17 cellular contexts compared by ENCODE assay signal in the genomic region with DNA sequence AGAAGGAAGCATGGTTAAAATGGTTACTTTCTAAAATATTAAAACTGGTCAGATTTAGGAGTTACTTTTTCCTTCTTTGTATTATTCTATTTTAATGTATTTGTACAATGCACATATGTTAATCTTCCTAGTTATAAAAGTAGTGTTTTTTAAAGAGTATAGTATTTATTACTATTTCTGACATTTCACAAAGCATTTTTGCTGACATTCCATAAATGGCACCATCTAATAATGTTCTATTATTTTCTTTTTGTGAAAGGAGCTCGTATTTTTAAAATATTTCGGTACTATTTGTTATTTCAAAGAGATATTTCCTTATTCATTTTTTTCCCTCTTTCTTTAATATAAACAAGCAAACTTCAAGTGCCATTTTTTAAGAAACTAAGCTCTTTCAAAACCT. TPM values are rescaled to one million over a fixed set of nuclear protein-coding genes. Genes with fewer than 3 reads are reported as not detected.
DNase-seq lines count a peak whose midpoint lies in the region; ATAC-seq and TF ChIP-seq lines count a peak whose summit lies in the region.
"Had no signal": no experiment of that assay in that cellular context is flagged by ENCODE, and none has a peak within 500 bp of the region (broad histone marks: within the 10 kb centered on the region; RNA-seq: fewer than 3 reads in every experiment).

No MANE protein-coding gene starts in this region.

- intact Hi-C loops in activated CD4-positive, alpha-beta T cell treated with anti-CD3 and anti-CD28 coated beads for 36 hours (cut with DNase I, micrococcal nuclease), result no loop called here
- intact Hi-C loops in activated CD4-positive, alpha-beta T cell treated with anti-CD3 and anti-CD28 coated beads, Interleukin-2, amount 10 ng/mL, durations not matched to agents 24 days and 14 days (cut with micrococcal nuclease), result no loop called here
- intact Hi-C loops in natural killer cell (cut with micrococcal nuclease), result no loop called here

- DNase-seq in activated CD4-positive, alpha-beta T cell treated with anti-CD3 and anti-CD28 coated beads for 36 hours, result no peak
- DNase-seq in activated CD4-positive, alpha-beta T cell treated with anti-CD3 and anti-CD28 coated beads, Interleukin-2, amount 10 ng/mL, durations not matched to agents 24 days and 14 days, result no peak
- DNase-seq in natural killer cell, result no peak
- DNase-seq in hepatocyte (ENCODE audit: low spot score), result no peak
- no peak for DNase-seq in NCI-H2081 treated with DMSO at 0.1 percent for 48 hours (lab: John Stamatoyannopoulos, UW)
- DNase-seq: 8988T, DMS153, HFFc6, NCI-H187, NCI-H526 treated with DMSO at 0.1 percent for 48 hours, SHP77 had no signal

- peak overlapping the region in 7 of 11 experiments; percentile 1 to 70 (median 53); a peak in 10 of 22 replicates for H3K4me2 ChIP-seq in BLaER1 treated with 17β-estradiol and CSF1 and Interleukin-3, amounts not matched to agents 10 nM and 100 nM
- H3K4me2 ChIP-seq in hepatocyte, result no peak overlapping the region
- H3K4me2 ChIP-seq: BLaER1 had no signal

- peaks cover 8 to 96% (median 43%) of the 10 kb centered on the region in 11 experiments; a peak in 19 of 22 replicates for H4K20me1 ChIP-seq in BLaER1 treated with 17β-estradiol and CSF1 and Interleukin-3, amounts not matched to agents 10 nM and 100 nM
- H4K20me1 ChIP-seq in hepatocyte (ENCODE audit: insufficient read depth, poor library complexity, severe bottlenecking), result no peaks in the 10 kb centered on the region

- H3K4me3 Mint-ChIP-seq in activated CD4-positive, alpha-beta T cell treated with anti-CD3 and anti-CD28 coated beads for 36 hours, result no peak overlapping the region
- no peak overlapping the region for H3K4me3 Mint-ChIP-seq in activated CD4-positive, alpha-beta T cell treated with anti-CD3 and anti-CD28 coated beads, Interleukin-2, amount 10 ng/mL, durations not matched to agents 24 days and 14 days
- no peak overlapping the region for H3K4me3 Mint-ChIP-seq in activated T-helper 17 cell treated with anti-CD3 and anti-CD28 coated beads, Interleukin-2, amount 50 U/mL, for 72 hours
- no peak overlapping the region for H3K4me3 Mint-ChIP-seq in natural killer cell
- H3K4me3 Mint-ChIP-seq: HFFc6, IgD-negative memory B cell had no signal

- H3K27ac Mint-ChIP-seq in activated CD4-positive, alpha-beta T cell treated with anti-CD3 and anti-CD28 coated beads for 36 hours, result peak overlapping the region; percentile 79
- no peak overlapping the region for H3K27ac Mint-ChIP-seq in activated CD4-positive, alpha-beta T cell treated with anti-CD3 and anti-CD28 coated beads, Interleukin-2, amount 10 ng/mL, durations not matched to agents 24 days and 14 days
- peak overlapping the region; percentile 78 for H3K27ac Mint-ChIP-seq in activated T-helper 17 cell treated with anti-CD3 and anti-CD28 coated beads, Interleukin-2, amount 50 U/mL, for 72 hours
- peak overlapping the region; percentile 83 to 86 for H3K27ac Mint-ChIP-seq in natural killer cell

- peak overlapping the region in 7 of 11 experiments; percentile 1 to 71 (median 48); a peak in 12 of 22 replicates for H3K27ac ChIP-seq in BLaER1 treated with 17β-estradiol and CSF1 and Interleukin-3, amounts not matched to agents 10 nM and 100 nM
- H3K27ac ChIP-seq in hepatocyte, result no peak overlapping the region
- H3K27ac ChIP-seq: BLaER1 had no signal

- H3K4me3 ChIP-seq in BLaER1 treated with 17β-estradiol and CSF1 and Interleukin-3, amounts not matched to agents 10 nM and 100 nM, result no peak overlapping the region
- no peak overlapping the region for H3K4me3 ChIP-seq in hepatocyte
- H3K4me3 ChIP-seq: BLaER1 had no signal

- no peaks in the 10 kb centered on the region for H3K79me2 ChIP-seq in hepatocyte

- TF ChIP-seq CTCF in natural killer cell (IDR thresholded peaks at IDR 0.05) (no peak), hepatocyte (IDR thresholded peaks at IDR 0.05; ENCODE audit: poor library complexity) (no peak)

- CTCF ChIA-PET in activated CD4-positive, alpha-beta T cell treated with anti-CD3 and anti-CD28 coated beads for 36 hours (lab: Charles Lee), result interaction anchor here (0.5 to 1.7 kb wide), 4 partner anchors 10 to 40 kb away, joined by 3 to 5 read pairs (median 4); no protein-coding TSS in a partner anchor

- peaks cover 74% of the 10 kb centered on the region for H3K36me3 Mint-ChIP-seq in activated CD4-positive, alpha-beta T cell treated with anti-CD3 and anti-CD28 coated beads for 36 hours (ENCODE audit: low read depth)
- H3K36me3 Mint-ChIP-seq in activated CD4-positive, alpha-beta T cell treated with anti-CD3 and anti-CD28 coated beads, Interleukin-2, amount 10 ng/mL, durations not matched to agents 24 days and 14 days (ENCODE audit: low read depth), result peaks cover 76% of the 10 kb centered on the region
- peaks cover 99% of the 10 kb centered on the region for H3K36me3 Mint-ChIP-seq in activated T-helper 17 cell treated with anti-CD3 and anti-CD28 coated beads, Interleukin-2, amount 50 U/mL, for 72 hours (ENCODE audit: low read depth)
- H3K36me3 Mint-ChIP-seq in natural killer cell, result peaks cover 11% of the 10 kb centered on the region

- no peaks in the 10 kb centered on the region for H3K27me3 ChIP-seq in BLaER1 treated with 17β-estradiol and CSF1 and Interleukin-3, amounts not matched to agents 10 nM and 100 nM
- no peaks in the 10 kb centered on the region for H3K27me3 ChIP-seq in hepatocyte
- H3K27me3 ChIP-seq: BLaER1 had no signal

- no peak for ATAC-seq in activated CD4-positive, alpha-beta T cell treated with anti-CD3 and anti-CD28 coated beads for 36 hours
- ATAC-seq in activated T-helper 17 cell treated with anti-CD3 and anti-CD28 coated beads, Interleukin-2, amount 50 U/mL, for 72 hours (replicated peaks), result no peak
- ATAC-seq in natural killer cell (no peak), HG02678 (IDR thresholded peaks at IDR 0.05; ENCODE audit: unreplicated experiment) (no peak)

- POLR2A ChIA-PET in activated CD4-positive, alpha-beta T cell treated with anti-CD3 and anti-CD28 coated beads for 36 hours (lab: Charles Lee), result no interaction called here

- H3K9me3 Mint-ChIP-seq in activated CD4-positive, alpha-beta T cell treated with anti-CD3 and anti-CD28 coated beads for 36 hours (ENCODE audit: low read depth), result no peaks in the 10 kb centered on the region
- no peaks in the 10 kb centered on the region for H3K9me3 Mint-ChIP-seq in activated CD4-positive, alpha-beta T cell treated with anti-CD3 and anti-CD28 coated beads, Interleukin-2, amount 10 ng/mL, durations not matched to agents 24 days and 14 days
- no peaks in the 10 kb centered on the region for H3K9me3 Mint-ChIP-seq in activated T-helper 17 cell treated with anti-CD3 and anti-CD28 coated beads, Interleukin-2, amount 50 U/mL, for 72 hours
- no peaks in the 10 kb centered on the region for H3K9me3 Mint-ChIP-seq in natural killer cell
- H3K9me3 Mint-ChIP-seq: HFFc6, IgD-negative memory B cell had no signal

- H3K9me3 ChIP-seq in BLaER1 treated with 17β-estradiol and CSF1 and Interleukin-3, amounts not matched to agents 10 nM and 100 nM (replicated peaks in 1 of 11), result no peaks in the 10 kb centered on the region
- no peaks in the 10 kb centered on the region for H3K9me3 ChIP-seq in hepatocyte (ENCODE audit: low read depth)
- H3K9me3 ChIP-seq: BLaER1 had no signal

- peaks cover 24% of the 10 kb centered on the region for H3K4me1 Mint-ChIP-seq in activated CD4-positive, alpha-beta T cell treated with anti-CD3 and anti-CD28 coated beads for 36 hours
- peaks cover 17% of the 10 kb centered on the region for H3K4me1 Mint-ChIP-seq in activated CD4-positive, alpha-beta T cell treated with anti-CD3 and anti-CD28 coated beads, Interleukin-2, amount 10 ng/mL, durations not matched to agents 24 days and 14 days
- H3K4me1 Mint-ChIP-seq in activated T-helper 17 cell treated with anti-CD3 and anti-CD28 coated beads, Interleukin-2, amount 50 U/mL, for 72 hours, result peaks cover 20% of the 10 kb centered on the region
- peaks cover 18% of the 10 kb centered on the region in 2 donors for H3K4me1 Mint-ChIP-seq in natural killer cell

- peak overlapping the region in 1 of 11 experiments; percentile 33; a peak in 2 of 22 replicates for H3K9ac ChIP-seq in BLaER1 treated with 17β-estradiol and CSF1 and Interleukin-3, amounts not matched to agents 10 nM and 100 nM
- H3K9ac ChIP-seq: BLaER1 had no signal

- H3K27me3 Mint-ChIP-seq in activated CD4-positive, alpha-beta T cell treated with anti-CD3 and anti-CD28 coated beads for 36 hours, result no peaks in the 10 kb centered on the region
- no peaks in the 10 kb centered on the region for H3K27me3 Mint-ChIP-seq in activated CD4-positive, alpha-beta T cell treated with anti-CD3 and anti-CD28 coated beads, Interleukin-2, amount 10 ng/mL, durations not matched to agents 24 days and 14 days
- H3K27me3 Mint-ChIP-seq in activated T-helper 17 cell treated with anti-CD3 and anti-CD28 coated beads, Interleukin-2, amount 50 U/mL, for 72 hours, result no peaks in the 10 kb centered on the region
- no peaks in the 10 kb centered on the region for H3K27me3 Mint-ChIP-seq in natural killer cell (ENCODE audit: low read depth in 2 of 2)
- H3K27me3 Mint-ChIP-seq: IgD-negative memory B cell had no signal

- H2AFZ ChIP-seq in hepatocyte, result no peak overlapping the region

- WGBS in hepatocyte (ENCODE audit: low lambda C conversion rate, missing lambda C conversion rate), result 97% methylated on average over 2 of the region's 2 CpGs

- no peaks in the 10 kb centered on the region for H3K9me2 ChIP-seq in hepatocyte (replicated peaks; ENCODE audit: insufficient read depth)

- peaks cover 0 to 67% (median 26%) of the 10 kb centered on the region in 10 experiments; a peak in 14 of 20 replicates for H3K4me1 ChIP-seq in BLaER1 treated with 17β-estradiol and CSF1 and Interleukin-3, amounts not matched to agents 10 nM and 100 nM
- no peaks in the 10 kb centered on the region for H3K4me1 ChIP-seq in hepatocyte (ENCODE audit: insufficient read depth)
- H3K4me1 ChIP-seq: BLaER1 had no signal

- peaks cover 82 to 100% (median 94%) of the 10 kb centered on the region in 11 experiments for H3K36me3 ChIP-seq in BLaER1 treated with 17β-estradiol and CSF1 and Interleukin-3, amounts not matched to agents 10 nM and 100 nM
- peaks cover 6% of the 10 kb centered on the region for H3K36me3 ChIP-seq in hepatocyte (replicated peaks; ENCODE audit: insufficient read depth, low read depth)

RNA-seq across cellular contexts. Expression of gene GSG1L, which starts 47.5 kb away (rescaled TPM):
- not detected for total RNA-seq in activated CD4-positive, alpha-beta T cell treated with anti-CD3 and anti-CD28 coated beads for 36 hours
- not detected in 2 replicates for total RNA-seq in activated CD4-positive, alpha-beta T cell treated with anti-CD3 and anti-CD28 coated beads, Interleukin-2, amount 10 ng/mL, durations not matched to agents 24 days and 14 days
- under 1 TPM in 1 of 2 donors, not detected in 1; 0.29 TPM for total RNA-seq in activated T-helper 17 cell treated with anti-CD3 and anti-CD28 coated beads, Interleukin-2, amount 50 U/mL, for 72 hours
- total RNA-seq in natural killer cell (under 1 TPM in 1 of 3 donors, not detected in 2; 0.25 TPM), hepatocyte (not detected in 2 replicates)
- polyA plus RNA-seq in hepatocyte, result not detected in 2 replicates
- total RNA-seq: HFFc6, HT-29 had no signal
- polyA plus RNA-seq: IgD-negative memory B cell had no signal
